In genomic region chr14:23582906-23583760, GRCh38 we compare ENCODE assay signal across 24 cellular contexts. TPM values are rescaled to one million over a fixed set of nuclear protein-coding genes. Genes with fewer than 3 reads are reported as not detected.
"Had no signal": no experiment of that assay in that cellular context is flagged by ENCODE, and none has a peak within 500 bp of the region (broad histone marks: within the 10 kb centered on the region; RNA-seq: fewer than 3 reads in every experiment).

No MANE protein-coding gene starts in this region.

- H3K9me3 Mint-ChIP-seq: activated CD4-positive, alpha-beta memory T cell treated with anti-CD3 and anti-CD28 coated beads for 36 hours; activated CD4-positive, alpha-beta T cell treated with anti-CD3 and anti-CD28 coated beads, Interleukin-2, amount 10 ng/mL, durations not matched to agents 7 days and 5 days; activated naive CD8-positive, alpha-beta T cell treated with anti-CD3 and anti-CD28 coated beads, Interleukin-2, amount 10 ng/mL, durations not matched to agents 7 days and 5 days had no signal

- H3K4me3 Mint-ChIP-seq: activated CD4-positive, alpha-beta memory T cell treated with anti-CD3 and anti-CD28 coated beads for 36 hours; activated CD4-positive, alpha-beta T cell treated with anti-CD3 and anti-CD28 coated beads, Interleukin-2, amount 10 ng/mL, durations not matched to agents 7 days and 5 days; activated naive CD8-positive, alpha-beta T cell treated with anti-CD3 and anti-CD28 coated beads, Interleukin-2, amount 10 ng/mL, durations not matched to agents 7 days and 5 days had no signal

- ATAC-seq: PC-3 had no signal

- H3K4me1 Mint-ChIP-seq: activated CD4-positive, alpha-beta T cell treated with anti-CD3 and anti-CD28 coated beads, Interleukin-2, amount 10 ng/mL, durations not matched to agents 7 days and 5 days had no signal

- H3K36me3 ChIP-seq: adrenal gland had no signal

- H3K4me3 ChIP-seq: adrenal gland had no signal

- H3K9ac ChIP-seq: KMS-11 had no signal

- H3K4me1 ChIP-seq: adrenal gland had no signal

- DNase-seq: activated CD4-positive, alpha-beta memory T cell treated with anti-CD3 and anti-CD28 coated beads for 36 hours; activated CD4-positive, alpha-beta T cell treated with anti-CD3 and anti-CD28 coated beads, Interleukin-2, amount 10 ng/mL, durations not matched to agents 7 days and 5 days; activated CD4-positive, CD25-positive, alpha-beta regulatory T cell; activated CD8-positive, alpha-beta memory T cell treated with anti-CD3 and anti-CD28 coated beads, Interleukin-2, amount 50 U/mL, for 4 hours; activated naive CD4-positive, alpha-beta T cell treated with anti-CD3 and anti-CD28 coated beads, Interleukin-2, amount 50 U/mL, for 16 hours; anterior cingulate cortex; NCI-H1092; NCI-H1417; NCI-H1930; NCI-H2171; NCI-H2227 treated with DMSO at 0.1 percent for 48 hours; NCI-H446 treated with DMSO at 0.1 percent for 48 hours; NCI-H524 treated with DMSO at 0.1 percent for 48 hours; NCI-H774; PC-3; SHP77 treated with DMSO at 0.1 percent for 48 hours; T-helper 2 cell; T1000 had no signal

- H3K9me3 ChIP-seq: adrenal gland had no signal

- H3K27ac ChIP-seq: adrenal gland, KMS-11 had no signal

- H3K36me3 Mint-ChIP-seq: activated CD4-positive, alpha-beta memory T cell treated with anti-CD3 and anti-CD28 coated beads for 36 hours; activated naive CD8-positive, alpha-beta T cell treated with anti-CD3 and anti-CD28 coated beads, Interleukin-2, amount 10 ng/mL, durations not matched to agents 7 days and 5 days had no signal

- H3K27me3 ChIP-seq: adrenal gland had no signal

- H3K4me2 ChIP-seq: KMS-11 had no signal

- H3K27ac Mint-ChIP-seq: activated CD4-positive, alpha-beta memory T cell treated with anti-CD3 and anti-CD28 coated beads for 36 hours; activated CD4-positive, alpha-beta T cell treated with anti-CD3 and anti-CD28 coated beads, Interleukin-2, amount 10 ng/mL, durations not matched to agents 7 days and 5 days; activated naive CD8-positive, alpha-beta T cell treated with anti-CD3 and anti-CD28 coated beads, Interleukin-2, amount 10 ng/mL, durations not matched to agents 7 days and 5 days had no signal

RNA-seq across cellular contexts. Expression of gene JPH4, which starts 4.5 kb away (rescaled TPM):
- total RNA-seq: activated CD4-positive, alpha-beta T cell treated with anti-CD3 and anti-CD28 coated beads, Interleukin-2, amount 10 ng/mL, durations not matched to agents 7 days and 5 days; activated naive CD8-positive, alpha-beta T cell treated with anti-CD3 and anti-CD28 coated beads, Interleukin-2, amount 10 ng/mL, durations not matched to agents 7 days and 5 days; MCF 10A; PC-3; SK-MEL-5 had no signal

RNA-seq across cellular contexts. Expression of gene ZFHX2, which starts 31.6 kb away (rescaled TPM):
- total RNA-seq: SK-MEL-5 had no signal

RNA-seq across cellular contexts. Expression of gene DHRS2, which starts 53.0 kb away (rescaled TPM):
- total RNA-seq: chondrocyte had no signal
